ENCODE assay signal across 17 cellular contexts in the genomic region with DNA sequence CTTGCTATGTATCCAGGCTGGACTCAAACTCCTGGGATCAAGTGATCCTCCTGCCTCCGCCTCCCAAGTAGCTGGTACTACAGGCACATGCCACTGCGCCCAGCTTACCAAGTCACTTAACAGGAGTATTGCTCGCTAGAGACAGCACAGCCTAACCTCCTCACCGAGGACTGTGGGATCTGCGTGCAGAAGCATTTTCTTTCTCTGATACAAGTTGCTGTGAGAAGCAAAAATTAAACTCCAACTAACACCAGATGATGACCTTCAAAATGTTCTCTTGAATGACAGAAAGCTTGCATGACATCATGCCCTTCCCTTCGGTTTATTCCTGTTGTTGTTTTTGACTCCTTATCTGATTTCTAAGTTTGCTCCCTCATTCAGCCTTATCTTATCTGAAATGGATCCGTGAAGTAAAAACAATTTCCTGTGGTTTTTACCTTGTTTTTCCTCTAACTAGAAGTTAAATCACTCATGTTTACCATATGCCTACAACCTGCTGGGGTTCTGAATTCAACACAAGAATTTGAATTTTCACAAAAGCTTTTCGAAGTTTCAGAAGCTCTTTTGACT.
DNase-seq lines count a peak whose midpoint lies in the region; ATAC-seq and TF ChIP-seq lines count a peak whose summit lies in the region.
"Had no signal": no experiment of that assay in that cellular context is flagged by ENCODE, and none has a peak within 500 bp of the region (broad histone marks: within the 10 kb centered on the region; RNA-seq: fewer than 3 reads in every experiment).

No MANE protein-coding gene starts in this region.

- H3K4me3 ChIP-seq in ACC112 (ENCODE audit: low read depth, low read length) (no peak overlapping the region), GM23338 (no peak overlapping the region), astrocyte of the spinal cord (ENCODE audit: low read depth, low read length) (no peak overlapping the region), mesendoderm (ENCODE audit: low read length) (no peak overlapping the region), esophagus squamous epithelium (no peak overlapping the region)
- H3K4me3 ChIP-seq: upper lobe of left lung had no signal

- H3F3A ChIP-seq in GM23338 (replicated peaks; ENCODE audit: low read depth): no peaks in the 10 kb centered on the region

- no peaks in the 10 kb centered on the region for H3K9me3 ChIP-seq in esophagus squamous epithelium
- H3K9me3 ChIP-seq: upper lobe of left lung had no signal

- H3K9me3 Mint-ChIP-seq in GM23338: peaks cover 19% of the 10 kb centered on the region

- TF ChIP-seq POLR2A in esophagus squamous epithelium (IDR thresholded peaks at IDR 0.05): no peak

- peak overlapping the region; percentile 91 for H2AK5ac ChIP-seq in mesendoderm (ENCODE audit: low read length)

- H3K79me2 ChIP-seq in ACC112 (ENCODE audit: control insufficient read depth, insufficient read depth, low read length, unreplicated experiment) (no peaks in the 10 kb centered on the region), GM23338 (replicated peaks; ENCODE audit: insufficient read depth) (no peaks in the 10 kb centered on the region), mesendoderm (ENCODE audit: control insufficient read depth, insufficient read depth, low read length) (no peaks in the 10 kb centered on the region)

- in situ Hi-C loops in astrocyte of the spinal cord (cut with HindIII; ENCODE audit: low sequenced_read_pairs): no loop called here

- no peak overlapping the region for H4K5ac ChIP-seq in mesendoderm (ENCODE audit: low read length)

- H3K36me3 ChIP-seq in ACC112 (ENCODE audit: insufficient read depth, low read length): no peaks in the 10 kb centered on the region
- no peaks in the 10 kb centered on the region for H3K36me3 ChIP-seq in GM23338 (ENCODE audit: insufficient read depth)
- H3K36me3 ChIP-seq in mesendoderm (ENCODE audit: control insufficient read depth, insufficient read depth, low read length): no peaks in the 10 kb centered on the region
- no peaks in the 10 kb centered on the region for H3K36me3 ChIP-seq in esophagus squamous epithelium
- H3K36me3 ChIP-seq: upper lobe of left lung had no signal

- H2AFZ ChIP-seq in ACC112 (ENCODE audit: low read length, unreplicated experiment) (no peak overlapping the region), GM23338 (peak overlapping the region; percentile 84)

- intact Hi-C loops in esophagus squamous epithelium (cut with DNase I): no loop called here

- no peak overlapping the region for H3K4me3 Mint-ChIP-seq in GM23338
- H3K4me3 Mint-ChIP-seq: activated T-cell treated with anti-CD3 and anti-CD28 coated beads, Interleukin-2, amount 50 U/mL, for 4 hours; B cell; WTC11 had no signal

- no peaks in the 10 kb centered on the region for H4K20me1 ChIP-seq in GM23338 (replicated peaks; ENCODE audit: insufficient read depth)

- peaks cover 32% of the 10 kb centered on the region for H3K4me1 ChIP-seq in ACC112 (ENCODE audit: control insufficient read depth, insufficient read depth, low read length, unreplicated experiment)
- no peaks in the 10 kb centered on the region for H3K4me1 ChIP-seq in GM23338 (ENCODE audit: insufficient read depth)
- H3K4me1 ChIP-seq in mesendoderm (ENCODE audit: control insufficient read depth, low read depth, low read length): peaks cover 9% of the 10 kb centered on the region
- H3K4me1 ChIP-seq in esophagus squamous epithelium: peaks cover 4 to 30% (median 10%) of the 10 kb centered on the region in 3 donors

- no peaks in the 10 kb centered on the region for H3K27me3 Mint-ChIP-seq in GM23338 (ENCODE audit: insufficient read depth, low read depth, poor library complexity)

- H3K9me2 ChIP-seq in GM23338 (ENCODE audit: insufficient read depth): peaks cover 5% of the 10 kb centered on the region; the same call in 1 of the 2 replicates

- no peaks in the 10 kb centered on the region for H3K27me3 ChIP-seq in ACC112 (ENCODE audit: insufficient read depth, low read length)
- no peaks in the 10 kb centered on the region for H3K27me3 ChIP-seq in GM23338 (ENCODE audit: insufficient read depth)
- H3K27me3 ChIP-seq in mesendoderm (ENCODE audit: insufficient read depth, low read length, poor library complexity): no peaks in the 10 kb centered on the region
- no peaks in the 10 kb centered on the region for H3K27me3 ChIP-seq in esophagus squamous epithelium
- H3K27me3 ChIP-seq: upper lobe of left lung had no signal

- H3K56ac ChIP-seq in mesendoderm (ENCODE audit: low read length): peak overlapping the region; percentile 83

- H3K27ac ChIP-seq in ACC112 (ENCODE audit: low read depth, low read length) (peak overlapping the region; percentile 95), GM23338 (ENCODE audit: low read depth) (no peak overlapping the region), mesendoderm (ENCODE audit: low read depth, low read length) (peak overlapping the region; percentile 84), esophagus squamous epithelium (peak overlapping the region in 1 of 4 donors; percentile 39)
- H3K27ac ChIP-seq: upper lobe of left lung had no signal

- no CpG with 5 or more reads among the region's 8 CpGs for WGBS in mesendoderm (ENCODE audit: extremely low coverage, insufficient coverage, low lambda C conversion rate)
- 68 to 76% methylated on average over 5 to 8 of the region's 8 CpGs for WGBS in esophagus squamous epithelium, 2 donors

- DNase-seq in GM23338 (ENCODE audit: low spot score) (no peak), astrocyte of the spinal cord (ENCODE audit: low read depth, low spot score) (peak; percentile 17), mesendoderm (peak; percentile 91), NCI-H1417 (lab: John Stamatoyannopoulos, UW) (no peak), esophagus squamous epithelium (lab: John Stamatoyannopoulos, UW) (no peak)
- DNase-seq: activated T-cell treated with anti-CD3 and anti-CD28 coated beads, Interleukin-2, amount 50 U/mL, for 4 hours; DND-41; effector memory CD8-positive, alpha-beta T cell; NCI-H1436; NCI-H510A; stimulated activated CD4-positive, alpha-beta T cell treated with anti-CD3 and anti-CD28 coated beads, Interleukin-2, amount 100 ng/mL, for 24 hours; upper lobe of left lung had no signal

- peak overlapping the region; percentile 38 for H3K9ac ChIP-seq in mesendoderm (ENCODE audit: low read length)

- H2BK15ac ChIP-seq in mesendoderm (replicated peaks; ENCODE audit: low read depth): no peak overlapping the region

- H3K4ac ChIP-seq in mesendoderm (ENCODE audit: low read depth, low read length): no peak overlapping the region

- no peak overlapping the region for H4K8ac ChIP-seq in mesendoderm (ENCODE audit: low read depth, low read length)

- H3K36me3 Mint-ChIP-seq in GM23338 (ENCODE audit: low read depth): peaks cover 7% of the 10 kb centered on the region; the same call in 1 of the 3 replicates

- H3K27ac Mint-ChIP-seq in GM23338: no peak overlapping the region
- H3K27ac Mint-ChIP-seq: B cell, WTC11 had no signal

- no peak overlapping the region for H3K18ac ChIP-seq in mesendoderm (ENCODE audit: low read length)

- H3K79me1 ChIP-seq in mesendoderm (ENCODE audit: low read length): no peaks in the 10 kb centered on the region

- peak overlapping the region; percentile 98 for H2BK5ac ChIP-seq in mesendoderm (ENCODE audit: low read length)

- H2BK120ac ChIP-seq in mesendoderm (ENCODE audit: low read depth, low read length): peak overlapping the region; percentile 1

- H3K4me2 ChIP-seq in GM23338 (no peak overlapping the region), mesendoderm (ENCODE audit: low read length) (peak overlapping the region; percentile 36)

- TF ChIP-seq CTCF in GM23338 (conservative IDR thresholded peaks at IDR 0.05; ENCODE audit: low read depth in 2 of 2) (no peak), astrocyte of the spinal cord (IDR thresholded peaks at IDR 0.05; ENCODE audit: low read depth, low read length) (no peak), esophagus squamous epithelium (IDR thresholded peaks at IDR 0.05) (no peak)

- no peak overlapping the region for H3K23ac ChIP-seq in mesendoderm (ENCODE audit: low read length)

- peaks cover 17% of the 10 kb centered on the region for H3K4me1 Mint-ChIP-seq in GM23338
- H3K4me1 Mint-ChIP-seq: B cell had no signal

- ATAC-seq in GM23338: no peak
- ATAC-seq in HG03520 (IDR thresholded peaks at IDR 0.05; ENCODE audit: unreplicated experiment): no peak
- no peak for ATAC-seq in GM21360 (IDR thresholded peaks at IDR 0.05; ENCODE audit: unreplicated experiment)
- ATAC-seq: effector memory CD8-positive, alpha-beta T cell; WTC11 had no signal

TF ChIP-seq in GM23338, 12 proteins besides CTCF, POLR2A, EP300 and RAD21:
- TF ChIP-seq EZH2phosphoT487 (IDR thresholded peaks at IDR 0.05; ENCODE audit: unreplicated experiment) (no peak), POLR2AphosphoS5 (IDR thresholded peaks at IDR 0.05; ENCODE audit: low read depth) (no peak)

Comparison
In these comparisons a context has a peak if more than half of its experiments do, and no peak if none do; other contexts are left out.
1. DNase-seq: peak in astrocyte of the spinal cord (single experiment) and mesendoderm (single experiment); none in GM23338 (single experiment), NCI-H1417 (0 of 3) and esophagus squamous epithelium (single experiment).